ENCODE assay signal across 8 cellular contexts in the genomic region with DNA sequence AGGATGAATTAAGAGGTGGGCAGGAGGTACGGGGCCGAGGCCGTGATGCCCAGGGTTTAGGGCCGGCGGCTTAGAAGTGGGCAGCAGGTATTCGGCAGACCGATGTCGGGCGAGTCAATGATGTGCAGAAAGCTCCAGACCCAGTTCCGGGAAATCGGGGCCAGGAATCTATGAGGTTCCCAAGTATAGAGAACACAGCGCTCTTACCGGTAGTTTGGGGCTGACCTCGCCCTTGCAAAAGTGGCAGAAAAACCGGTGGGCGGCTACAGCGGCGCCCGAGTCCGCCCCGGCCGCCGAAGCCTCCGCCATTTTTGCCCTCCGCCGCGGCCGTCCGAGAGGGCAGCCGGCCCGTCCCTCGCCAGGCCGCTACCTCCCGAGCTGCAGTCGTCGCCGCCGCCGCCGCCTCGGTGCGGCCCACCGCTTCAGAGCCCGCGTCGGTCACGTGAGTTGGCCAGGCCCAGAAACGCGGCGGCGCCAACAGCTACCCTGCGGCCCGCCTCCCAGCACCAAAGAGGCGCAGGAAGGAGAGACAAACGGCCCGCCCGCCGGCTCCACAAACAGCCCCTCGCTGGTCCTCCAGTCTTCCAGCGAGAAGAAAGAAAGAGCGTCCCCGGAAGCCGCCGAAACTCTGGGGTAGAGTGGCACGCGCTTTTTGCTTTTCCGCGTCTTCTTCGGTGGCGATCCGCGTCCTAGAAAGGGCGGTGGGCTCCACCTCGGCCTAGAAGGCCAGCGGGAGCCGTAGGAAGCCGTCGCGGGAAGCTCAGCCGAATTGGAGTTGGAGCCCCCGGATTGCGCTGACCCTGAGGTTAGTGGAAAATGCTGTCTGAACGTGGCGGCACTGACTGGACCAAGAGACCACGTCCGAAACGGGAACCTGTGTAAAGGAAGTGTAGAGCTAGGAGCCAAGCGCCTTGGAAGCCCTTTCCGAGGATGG. TPM values are rescaled to one million over a fixed set of nuclear protein-coding genes. Genes with fewer than 3 reads are reported as not detected.
A peak's percentile ranks its signal among the peaks of the same experiment; 100 is the strongest.
DNase-seq lines count a peak whose midpoint lies in the region; ATAC-seq and TF ChIP-seq lines count a peak whose summit lies in the region.

A gene with protein sequence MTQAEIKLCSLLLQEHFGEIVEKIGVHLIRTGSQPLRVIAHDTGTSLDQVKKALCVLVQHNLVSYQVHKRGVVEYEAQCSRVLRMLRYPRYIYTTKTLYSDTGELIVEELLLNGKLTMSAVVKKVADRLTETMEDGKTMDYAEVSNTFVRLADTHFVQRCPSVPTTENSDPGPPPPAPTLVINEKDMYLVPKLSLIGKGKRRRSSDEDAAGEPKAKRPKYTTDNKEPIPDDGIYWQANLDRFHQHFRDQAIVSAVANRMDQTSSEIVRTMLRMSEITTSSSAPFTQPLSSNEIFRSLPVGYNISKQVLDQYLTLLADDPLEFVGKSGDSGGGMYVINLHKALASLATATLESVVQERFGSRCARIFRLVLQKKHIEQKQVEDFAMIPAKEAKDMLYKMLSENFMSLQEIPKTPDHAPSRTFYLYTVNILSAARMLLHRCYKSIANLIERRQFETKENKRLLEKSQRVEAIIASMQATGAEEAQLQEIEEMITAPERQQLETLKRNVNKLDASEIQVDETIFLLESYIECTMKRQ (plus strand): TSS at position 636 of the 934 bp plus-strand sequence. CDS start 1,577 bp downstream, outside the sequence.
A gene (minus strand): TSS at position 531 of the 934 bp plus-strand sequence. CDS start 222 bp downstream, at position 309.

- H3K36me3 ChIP-seq in DOHH2 (ENCODE audit: control insufficient read depth, low read length) (peaks cover 35% of the 10 kb centered on the region), fibroblast of lung (ENCODE audit: control insufficient read depth, insufficient read depth, low read length) (peaks cover 10% of the 10 kb centered on the region)
- H3K36me3 ChIP-seq in naive thymus-derived CD4-positive, alpha-beta T cell (ENCODE audit: control insufficient read depth in 2 of 3, insufficient read depth in 3 of 3, low read length in 3 of 3) = peaks cover 12 to 30% (median 13%) of the 10 kb centered on the region in 3 experiments

- H3K4me1 Mint-ChIP-seq in naive thymus-derived CD4-positive, alpha-beta T cell = peaks cover 19 to 43% (median 35%) of the 10 kb centered on the region in 7 donors
- peaks cover 12 to 18% of the 10 kb centered on the region in 2 donors for H3K4me1 Mint-ChIP-seq in stimulated activated naive B cell treated with anti-CD40 and anti-IgM and Interleukin-4, amounts not matched to agents 10 μg/mL and 1 μg/mL and 100 μg/mL, for 72 hours

- H3K27me3 ChIP-seq in DOHH2 (ENCODE audit: control insufficient read depth, low read length) = no peaks in the 10 kb centered on the region
- H3K27me3 ChIP-seq in fibroblast of lung (ENCODE audit: control insufficient read depth, insufficient read depth, low read length) = no peaks in the 10 kb centered on the region
- H3K27me3 ChIP-seq in naive thymus-derived CD4-positive, alpha-beta T cell (ENCODE audit: control insufficient read depth in 2 of 2, insufficient read depth in 2 of 2, low read length in 2 of 2) = no peaks in the 10 kb centered on the region

- POLR2A ChIA-PET in RWPE1 (lab: Yijun Ruan, JAX; ENCODE audit: low non-redundant PET) = interaction anchor here (0.7 kb wide), 1 partner anchor 11 kb away, joined by 5 read pairs; no protein-coding TSS in a partner anchor
- POLR2A ChIA-PET in naive thymus-derived CD4-positive, alpha-beta T cell (lab: Charles Lee) = interaction anchor here (0.5 to 1.7 kb wide), 17 partner anchors 11 to 214 kb away, joined by 3 to 15 read pairs (median 5); a partner anchor contains a TSS

- DNase-seq in GOT3 (lab: John Stamatoyannopoulos, UW) = peak; percentile 66
- peak; percentile 57 for DNase-seq in LNCaP clone FGC (ENCODE audit: low read depth)
- peak; percentile 90 for DNase-seq in RWPE1 (ENCODE audit: low spot score)
- DNase-seq in activated T-helper 1 cell treated with anti-CD3 and anti-CD28 coated beads, Interleukin-2, amount 50 U/mL, for 16 hours (ENCODE audit: low read depth in 1 of 2, low spot score in 1 of 2) = peak; percentile 74 to 77
- DNase-seq in fibroblast of lung (ENCODE audit: low read depth in 2 of 2) = peak; percentile 91 to 92
- DNase-seq in naive thymus-derived CD4-positive, alpha-beta T cell = peak; percentile 63 to 88 (median 82)
- DNase-seq in stimulated activated naive B cell treated with anti-CD40 and anti-IgM and Interleukin-4, amounts not matched to agents 10 μg/mL and 1 μg/mL and 100 μg/mL, for 72 hours = peak; percentile 81

- no peaks in the 10 kb centered on the region for H3K27me3 Mint-ChIP-seq in naive thymus-derived CD4-positive, alpha-beta T cell
- no peaks in the 10 kb centered on the region for H3K27me3 Mint-ChIP-seq in stimulated activated naive B cell treated with anti-CD40 and anti-IgM and Interleukin-4, amounts not matched to agents 10 μg/mL and 1 μg/mL and 100 μg/mL, for 72 hours

- CTCF ChIA-PET in RWPE1 (lab: Yijun Ruan, JAX) = interaction anchor here (0.5 to 1.4 kb wide), 4 partner anchors 21 to 171 kb away, joined by 3 to 7 read pairs (median 4); a partner anchor contains a TSS
- CTCF ChIA-PET in naive thymus-derived CD4-positive, alpha-beta T cell (lab: Charles Lee) = interaction anchor here (0.6 to 3.1 kb wide), 4 partner anchors 22 to 174 kb away, joined by 3 to 21 read pairs (median 4); a partner anchor contains a TSS

- peak within 1 kb of the TSS; percentile 91 to 100 (median 98) for H3K4me3 Mint-ChIP-seq in naive thymus-derived CD4-positive, alpha-beta T cell
- H3K4me3 Mint-ChIP-seq in stimulated activated naive B cell treated with anti-CD40 and anti-IgM and Interleukin-4, amounts not matched to agents 10 μg/mL and 1 μg/mL and 100 μg/mL, for 72 hours = peak within 1 kb of the TSS; percentile 93 to 99

- peak within 1 kb of the TSS; percentile 94 for H3K9ac ChIP-seq in fibroblast of lung (ENCODE audit: insufficient read depth, low read length)

- H3K79me2 ChIP-seq in DOHH2 (ENCODE audit: control insufficient read depth, low read length) = peaks cover 50% of the 10 kb centered on the region
- H3K79me2 ChIP-seq in fibroblast of lung (ENCODE audit: control insufficient read depth, insufficient read depth, low read length) = peaks cover 34% of the 10 kb centered on the region

- TF ChIP-seq CTCF in DOHH2 (IDR thresholded peaks at IDR 0.05; ENCODE audit: low read depth, low read length, poor library complexity, severe bottlenecking) = no peak
- TF ChIP-seq CTCF in LNCaP clone FGC (IDR thresholded peaks at IDR 0.05; ENCODE audit: control insufficient read depth, extremely low read depth, insufficient read depth) = no peak
- TF ChIP-seq CTCF in RWPE1 (conservative IDR thresholded peaks at IDR 0.05; ENCODE audit: low read depth) = no peak
- no peak for TF ChIP-seq CTCF in fibroblast of lung (conservative IDR thresholded peaks at IDR 0.05 in 1 of 2, IDR thresholded peaks at IDR 0.05 in 1 of 2; ENCODE audit: low read depth in 1 of 2, low read length in 2 of 2)

- H3K27ac Mint-ChIP-seq in naive thymus-derived CD4-positive, alpha-beta T cell = peak within 1 kb of the TSS; percentile 91 to 98 (median 96)
- H3K27ac Mint-ChIP-seq in stimulated activated naive B cell treated with anti-CD40 and anti-IgM and Interleukin-4, amounts not matched to agents 10 μg/mL and 1 μg/mL and 100 μg/mL, for 72 hours = peak within 1 kb of the TSS; percentile 97

- no peaks in the 10 kb centered on the region for H3K9me3 Mint-ChIP-seq in naive thymus-derived CD4-positive, alpha-beta T cell
- H3K9me3 Mint-ChIP-seq in stimulated activated naive B cell treated with anti-CD40 and anti-IgM and Interleukin-4, amounts not matched to agents 10 μg/mL and 1 μg/mL and 100 μg/mL, for 72 hours = no peaks in the 10 kb centered on the region

- ATAC-seq in naive thymus-derived CD4-positive, alpha-beta T cell = peak; percentile 95
- ATAC-seq in stimulated activated naive B cell treated with anti-CD40 and anti-IgM and Interleukin-4, amounts not matched to agents 10 μg/mL and 1 μg/mL and 100 μg/mL, for 72 hours (replicated peaks) = peak; percentile 97

- intact Hi-C loops in naive thymus-derived CD4-positive, alpha-beta T cell (cut with micrococcal nuclease) = loop anchor here (1.0 to 10.0 kb wide), 4 partner anchors 35 to 103 kb away; a partner anchor contains a TSS

- no peaks in the 10 kb centered on the region for H3K9me2 ChIP-seq in DOHH2 (replicated peaks; ENCODE audit: control insufficient read depth, low read length)

- H4K20me1 ChIP-seq in DOHH2 (ENCODE audit: control insufficient read depth, insufficient read depth, low read depth, low read length) (peaks cover 7% of the 10 kb centered on the region; the same call in 1 of the 2 replicates), fibroblast of lung (ENCODE audit: control insufficient read depth, extremely low read depth, insufficient read depth, low read length) (no peaks in the 10 kb centered on the region)

- H3K27ac ChIP-seq in DOHH2 (ENCODE audit: low read depth, low read length) = peak within 1 kb of the TSS; percentile 62
- H3K27ac ChIP-seq in RWPE1 = peak within 1 kb of the TSS; percentile 94
- H3K27ac ChIP-seq in fibroblast of lung (ENCODE audit: insufficient read depth, low read length) = peak within 1 kb of the TSS; percentile 93
- peak within 1 kb of the TSS; percentile 82 for H3K27ac ChIP-seq in naive thymus-derived CD4-positive, alpha-beta T cell (ENCODE audit: low read depth, low read length)

- H3K9me3 ChIP-seq in DOHH2 (ENCODE audit: control insufficient read depth, insufficient read depth, low read length) = no peaks in the 10 kb centered on the region
- H3K9me3 ChIP-seq in fibroblast of lung (ENCODE audit: control insufficient read depth, insufficient read depth, low read depth, low read length) = no peaks in the 10 kb centered on the region
- H3K9me3 ChIP-seq in naive thymus-derived CD4-positive, alpha-beta T cell (ENCODE audit: control insufficient read depth in 2 of 3, low read length in 3 of 3) = no peaks in the 10 kb centered on the region

- H3K36me3 Mint-ChIP-seq in naive thymus-derived CD4-positive, alpha-beta T cell = peaks cover 13 to 33% (median 27%) of the 10 kb centered on the region in 5 donors
- H3K36me3 Mint-ChIP-seq in stimulated activated naive B cell treated with anti-CD40 and anti-IgM and Interleukin-4, amounts not matched to agents 10 μg/mL and 1 μg/mL and 100 μg/mL, for 72 hours = peaks cover 22 to 32% of the 10 kb centered on the region in 2 donors

- H3F3A ChIP-seq in DOHH2 (ENCODE audit: control insufficient read depth, insufficient read depth) = no peaks in the 10 kb centered on the region

- H3K4me3 ChIP-seq in DOHH2 (ENCODE audit: low read length) (peak within 1 kb of the TSS; percentile 77), LNCaP clone FGC (ENCODE audit: low read depth, low read length) (peak within 1 kb of the TSS; percentile 61), fibroblast of lung (replicated peaks in 1 of 4; ENCODE audit: control extremely low read depth in 1 of 4, insufficient read depth in 1 of 4, low read depth in 3 of 4, low read length in 4 of 4) (peak within 1 kb of the TSS; percentile 92 to 100 (median 98))
- H3K4me3 ChIP-seq in naive thymus-derived CD4-positive, alpha-beta T cell (ENCODE audit: low read length) = peak within 1 kb of the TSS; percentile 99

- H3K4me1 ChIP-seq in DOHH2 (ENCODE audit: control insufficient read depth, low read length) (peaks cover 31% of the 10 kb centered on the region), fibroblast of lung (ENCODE audit: control insufficient read depth, extremely low read depth, insufficient read depth, low read length) (no peaks in the 10 kb centered on the region)
- peaks cover 10 to 14% of the 10 kb centered on the region in 2 donors for H3K4me1 ChIP-seq in naive thymus-derived CD4-positive, alpha-beta T cell (ENCODE audit: control insufficient read depth in 2 of 2, insufficient read depth in 2 of 2, low read length in 2 of 2)

- H2AFZ ChIP-seq in fibroblast of lung (ENCODE audit: low read length) = peak within 1 kb of the TSS; percentile 90

- H3K4me2 ChIP-seq in DOHH2 (ENCODE audit: low read length) (peak within 1 kb of the TSS; percentile 80), fibroblast of lung (ENCODE audit: extremely low read depth, insufficient read depth, low read length) (peak within 1 kb of the TSS; percentile 30)

RNA-seq across cellular contexts. Expression of the first gene that starts in this region (rescaled TPM):
- total RNA-seq in fibroblast of lung = 32.1 and 38.3 TPM in 2 replicates
- polyA plus RNA-seq in fibroblast of lung = 45.1 and 64.5 TPM in 2 replicates
- 29.2 and 42.4 TPM in 2 replicates for polyA plus RNA-seq in fibroblast of lung (2012)
- polyA minus RNA-seq in fibroblast of lung (ENCODE audit: low replicate concordance) = 19.7 and 37.2 TPM in 2 replicates
- total RNA-seq in naive thymus-derived CD4-positive, alpha-beta T cell = 10 to 100 TPM; 22.0 to 44.4 (median 32.5) TPM
- polyA plus RNA-seq in naive thymus-derived CD4-positive, alpha-beta T cell = 10 to 100 TPM; 45.7 to 48.9 TPM

RNA-seq across cellular contexts. Expression of the second gene that starts in this region (rescaled TPM):
- total RNA-seq in fibroblast of lung = 9.2 and 19.8 TPM in 2 replicates
- 16.2 and 25.5 TPM in 2 replicates for polyA plus RNA-seq in fibroblast of lung
- 12.3 and 22.4 TPM in 2 replicates for polyA plus RNA-seq in fibroblast of lung (2012)
- 15.8 and 17.5 TPM in 2 replicates for polyA minus RNA-seq in fibroblast of lung (ENCODE audit: low replicate concordance)
- total RNA-seq in naive thymus-derived CD4-positive, alpha-beta T cell = 10 to 100 TPM; 11.4 to 17.3 (median 15.6) TPM
- 1 to 10 TPM; 3.7 to 4.5 TPM for polyA plus RNA-seq in naive thymus-derived CD4-positive, alpha-beta T cell

Comparison
In these comparisons a context has a peak if more than half of its experiments do, and no peak if none do; other contexts are left out.
1. Peak in every context shown above with its lines: DNase-seq, ATAC-seq, H3K4me3 ChIP-seq and H3K27ac ChIP-seq.